In genomic region chr2:74603282-74604000, GRCh38 we compare ENCODE assay signal across 1 cellular context.
TF ChIP-seq lines count a peak whose summit lies in the region.

No MANE protein-coding gene starts in this region.

TF ChIP-seq in HepG2, 621 proteins besides CTCF, POLR2A, EP300 and RAD21:
- TF ChIP-seq CBX1 (IDR thresholded peaks at IDR 0.05; ENCODE audit: low read depth) (no peak), CEBPB (IDR thresholded peaks at IDR 0.05; ENCODE audit: borderline replicate concordance, low read depth, low read length) (peak; percentile 75)
